ENCODE assay signal across 8 cellular contexts in genomic region chr11:62054484-62055121, GRCh38.
DNase-seq lines count a peak whose midpoint lies in the region; ATAC-seq and TF ChIP-seq lines count a peak whose summit lies in the region.

No MANE protein-coding gene starts in this region.

- no peaks in the 10 kb centered on the region for H3K9me3 ChIP-seq in SJCRH30 (replicated peaks)

- ATAC-seq in GM21528 (IDR thresholded peaks at IDR 0.05; ENCODE audit: low FRiP score, unreplicated experiment), result no peak
- ATAC-seq in stimulated activated effector memory CD8-positive, alpha-beta T cell treated with anti-CD3 and anti-CD28 coated beads, Interleukin-12 subunit alpha, Interleukin-12 subunit beta, amount 100 ng/mL, for 72 hours, result no peak
- no peak for ATAC-seq in omental fat pad (ENCODE audit: low FRiP score)

- H3K27ac ChIP-seq in SJCRH30, result no peak overlapping the region

- no peaks in the 10 kb centered on the region for H3K4me1 Mint-ChIP-seq in stimulated activated effector memory CD8-positive, alpha-beta T cell treated with anti-CD3 and anti-CD28 coated beads, Interleukin-12 subunit alpha, Interleukin-12 subunit beta, amount 100 ng/mL, for 72 hours

- TF ChIP-seq CTCF in omental fat pad (IDR thresholded peaks at IDR 0.05), result no peak

- H3K27me3 ChIP-seq in SJCRH30, result no peaks in the 10 kb centered on the region; the same call in 1 of the 2 replicates

- peak; percentile 66 for DNase-seq in COR-L47 (lab: John Stamatoyannopoulos, UW)
- peak; percentile 34 for DNase-seq in HCEC 1CT
- peak; percentile 8 to 13 for DNase-seq in SJCRH30
- peak; percentile 46 for DNase-seq in kidney tubule cell (ENCODE audit: low spot score)
- no peak for DNase-seq in stimulated activated effector memory CD8-positive, alpha-beta T cell treated with anti-CD3 and anti-CD28 coated beads, Interleukin-12 subunit alpha, Interleukin-12 subunit beta, amount 100 ng/mL, for 72 hours (ENCODE audit: low spot score in 2 of 2)
- no peak for DNase-seq in omental fat pad (ENCODE audit: low spot score)
- no peak for DNase-seq in hepatic stellate cell (ENCODE audit: low spot score)

- H3K9me3 Mint-ChIP-seq in stimulated activated effector memory CD8-positive, alpha-beta T cell treated with anti-CD3 and anti-CD28 coated beads, Interleukin-12 subunit alpha, Interleukin-12 subunit beta, amount 100 ng/mL, for 72 hours, result no peaks in the 10 kb centered on the region

- no peak overlapping the region for H3K27ac Mint-ChIP-seq in stimulated activated effector memory CD8-positive, alpha-beta T cell treated with anti-CD3 and anti-CD28 coated beads, Interleukin-12 subunit alpha, Interleukin-12 subunit beta, amount 100 ng/mL, for 72 hours

- no peak overlapping the region for H3K4me3 ChIP-seq in SJCRH30

- no peaks in the 10 kb centered on the region for H3K36me3 Mint-ChIP-seq in stimulated activated effector memory CD8-positive, alpha-beta T cell treated with anti-CD3 and anti-CD28 coated beads, Interleukin-12 subunit alpha, Interleukin-12 subunit beta, amount 100 ng/mL, for 72 hours

- H3K36me3 ChIP-seq in SJCRH30, result no peaks in the 10 kb centered on the region

- H3K4me1 ChIP-seq in SJCRH30, result no peaks in the 10 kb centered on the region

- H3K4me3 Mint-ChIP-seq in stimulated activated effector memory CD8-positive, alpha-beta T cell treated with anti-CD3 and anti-CD28 coated beads, Interleukin-12 subunit alpha, Interleukin-12 subunit beta, amount 100 ng/mL, for 72 hours, result no peak overlapping the region

Comparison
In these comparisons a context has a peak if more than half of its experiments do, and no peak if none do; other contexts are left out.
1. DNase-seq: peak in COR-L47 (single experiment), HCEC 1CT (single experiment), SJCRH30 (2 of 2) and kidney tubule cell (single experiment); none in stimulated activated effector memory CD8-positive, alpha-beta T cell treated with anti-CD3 and anti-CD28 coated beads, Interleukin-12 subunit alpha, Interleukin-12 subunit beta, amount 100 ng/mL, for 72 hours (0 of 2), omental fat pad (single experiment) and hepatic stellate cell (single experiment).